Comparison of ENCODE assay signal across 24 cellular contexts in genomic region chr15:99711685-99712084, GRCh38. TPM values are rescaled to one million over a fixed set of nuclear protein-coding genes. Genes with fewer than 3 reads are reported as not detected.
DNase-seq lines count a peak whose midpoint lies in the region; ATAC-seq and TF ChIP-seq lines count a peak whose summit lies in the region.
"Had no signal": no experiment of that assay in that cellular context is flagged by ENCODE, and none has a peak within 500 bp of the region (broad histone marks: within the 10 kb centered on the region; RNA-seq: fewer than 3 reads in every experiment).

No MANE protein-coding gene starts in this region.

- H3K4me3 ChIP-seq in rectal smooth muscle tissue (ENCODE audit: low read length), result no peak overlapping the region
- H3K4me3 ChIP-seq in SJCRH30, result no peak overlapping the region
- no peak overlapping the region for H3K4me3 ChIP-seq in A673 (ENCODE audit: low read depth, low read length, poor library complexity, severe bottlenecking)
- H3K4me3 ChIP-seq: GM23248, SJSA1, skin epidermis, thyroid gland had no signal

- ATAC-seq in Right ventricle myocardium inferior (peak; percentile 63), left cardiac atrium (peak; percentile 17 to 48)
- ATAC-seq in activated CD8-positive, alpha-beta T cell treated with anti-CD3 and anti-CD28 coated beads, Interleukin-2, amount 10 ng/mL, durations not matched to agents 7 days and 5 days, result no peak
- ATAC-seq: left colon; stimulated activated memory B cell treated with anti-CD40 and anti-IgM and Interleukin-4, amounts not matched to agents 10 μg/mL and 1 μg/mL and 100 μg/mL, for 72 hours had no signal

- CTCF ChIA-PET in A673 (lab: Charles Lee), result no interaction called here
- CTCF ChIA-PET in activated CD8-positive, alpha-beta T cell treated with anti-CD3 and anti-CD28 coated beads, Interleukin-2, amount 10 ng/mL, durations not matched to agents 7 days and 5 days (lab: Charles Lee), result interaction anchor here (2.3 kb wide), 1 partner anchor 15 kb away, joined by 4 read pairs; no protein-coding TSS in a partner anchor

- H3K9me3 Mint-ChIP-seq in activated CD8-positive, alpha-beta T cell treated with anti-CD3 and anti-CD28 coated beads, Interleukin-2, amount 10 ng/mL, durations not matched to agents 7 days and 5 days (ENCODE audit: insufficient read depth), result no peaks in the 10 kb centered on the region
- H3K9me3 Mint-ChIP-seq: activated T-helper 2 cell treated with anti-CD3 and anti-CD28 coated beads, Interferon-gamma antibody, Interleukin-2, Interleukin-4, amounts not matched to agents 10 μg/mL and 5 μg/mL and 100 μg/mL, durations not matched to agents 14 hours and 24 hours and 36 hours; nephron; stimulated activated memory B cell treated with anti-CD40 and anti-IgM and Interleukin-4, amounts not matched to agents 10 μg/mL and 1 μg/mL and 100 μg/mL, for 72 hours; T-helper 1 cell treated with Interleukin-12 subunit alpha and Interleukin-12 subunit beta and Interleukin-4 antibody, amounts not matched to agents 30 μg/mL and 1 μg/mL, for 36 hours had no signal

- no peak for TF ChIP-seq CTCF in A673 (conservative IDR thresholded peaks at IDR 0.05; ENCODE audit: low read depth, low read length)

- BruUV-seq in A673 (replicated peaks; lab: Mats Ljungman, UMichigan), result no TSS peak

- peak overlapping the region; percentile 32 for H3K9ac ChIP-seq in rectal smooth muscle tissue (ENCODE audit: low read length)
- H3K9ac ChIP-seq: GM23248 had no signal

- H3K4me1 ChIP-seq in rectal smooth muscle tissue (ENCODE audit: control insufficient read depth, insufficient read depth, low read length) (peaks cover 19% of the 10 kb centered on the region), SJCRH30 (peaks cover 10% of the 10 kb centered on the region), A673 (ENCODE audit: insufficient read depth, low read length, poor library complexity, severe bottlenecking) (peaks cover 20% of the 10 kb centered on the region)
- H3K4me1 ChIP-seq: BE2C had no signal

- H3K9me3 ChIP-seq in SJCRH30 (replicated peaks) (no peaks in the 10 kb centered on the region), A673 (ENCODE audit: low read depth, low read length, poor library complexity, severe bottlenecking) (no peaks in the 10 kb centered on the region)
- H3K9me3 ChIP-seq: BE2C, SJSA1, thyroid gland had no signal

- intact Hi-C loops in Right ventricle myocardium inferior (cut with DNase I), result no loop called here
- intact Hi-C loops in cardiac septum (cut with DNase I), result no loop called here
- intact Hi-C loops in left cardiac atrium (cut with DNase I), result no loop called here
- intact Hi-C loops in A673 (cut with micrococcal nuclease; ENCODE audit: unreplicated experiment), result no loop called here

- peaks cover 36% of the 10 kb centered on the region for H3K4me1 Mint-ChIP-seq in activated CD8-positive, alpha-beta T cell treated with anti-CD3 and anti-CD28 coated beads, Interleukin-2, amount 10 ng/mL, durations not matched to agents 7 days and 5 days (ENCODE audit: low read depth)

- H3K27me3 Mint-ChIP-seq in activated CD8-positive, alpha-beta T cell treated with anti-CD3 and anti-CD28 coated beads, Interleukin-2, amount 10 ng/mL, durations not matched to agents 7 days and 5 days (ENCODE audit: low read depth), result no peaks in the 10 kb centered on the region
- H3K27me3 Mint-ChIP-seq: stimulated activated memory B cell treated with anti-CD40 and anti-IgM and Interleukin-4, amounts not matched to agents 10 μg/mL and 1 μg/mL and 100 μg/mL, for 72 hours had no signal

- H3K27me3 ChIP-seq in rectal smooth muscle tissue (ENCODE audit: control insufficient read depth, insufficient read depth, low read length), result no peaks in the 10 kb centered on the region
- no peaks in the 10 kb centered on the region for H3K27me3 ChIP-seq in SJCRH30
- no peaks in the 10 kb centered on the region for H3K27me3 ChIP-seq in A673 (replicated peaks; ENCODE audit: insufficient read depth, low read depth, low read length, poor library complexity)
- H3K27me3 ChIP-seq: BE2C, SJSA1, thyroid gland had no signal

- no peak overlapping the region for H3K27ac Mint-ChIP-seq in activated CD8-positive, alpha-beta T cell treated with anti-CD3 and anti-CD28 coated beads, Interleukin-2, amount 10 ng/mL, durations not matched to agents 7 days and 5 days
- H3K27ac Mint-ChIP-seq: activated T-helper 2 cell treated with anti-CD3 and anti-CD28 coated beads, Interferon-gamma antibody, Interleukin-2, Interleukin-4, amounts not matched to agents 10 μg/mL and 5 μg/mL and 100 μg/mL, durations not matched to agents 14 hours and 24 hours and 36 hours; nephron; T-helper 1 cell treated with Interleukin-12 subunit alpha and Interleukin-12 subunit beta and Interleukin-4 antibody, amounts not matched to agents 30 μg/mL and 1 μg/mL, for 36 hours had no signal

- peaks cover 35% of the 10 kb centered on the region for H3K36me3 Mint-ChIP-seq in activated CD8-positive, alpha-beta T cell treated with anti-CD3 and anti-CD28 coated beads, Interleukin-2, amount 10 ng/mL, durations not matched to agents 7 days and 5 days (ENCODE audit: low read depth)

- DNase-seq in Right ventricle myocardium inferior (ENCODE audit: missing footprints) (no peak), cardiac septum (ENCODE audit: low spot score) (no peak), left cardiac atrium (no peak), SJCRH30 (no peak), NOMO-1 treated with DMSO at 0.1 percent for 48 hours (lab: John Stamatoyannopoulos, UW; ENCODE audit: unreplicated experiment) (no peak), A673 (ENCODE audit: low spot score) (no peak)
- DNase-seq in activated CD8-positive, alpha-beta T cell treated with anti-CD3 and anti-CD28 coated beads, Interleukin-2, amount 10 ng/mL, durations not matched to agents 7 days and 5 days, result no peak
- DNase-seq: BE2C; cortex of kidney; GM23248; left colon; midbrain; NCI-H1092 treated with DMSO at 0.1 percent for 48 hours; NCI-H2029; NCI-H226; stimulated activated CD4-positive, alpha-beta T cell treated with anti-CD3 and anti-CD28 coated beads, Interleukin-2, amount 100 ng/mL, for 24 hours; thyroid gland had no signal

- H3K36me3 ChIP-seq in rectal smooth muscle tissue (ENCODE audit: control insufficient read depth, insufficient read depth, low read length) (peaks cover 28% of the 10 kb centered on the region), SJCRH30 (peaks cover 32% of the 10 kb centered on the region), A673 (ENCODE audit: insufficient read depth, low read length, poor library complexity, severe bottlenecking) (peaks cover 3% of the 10 kb centered on the region)

- H3K4me3 Mint-ChIP-seq in activated CD8-positive, alpha-beta T cell treated with anti-CD3 and anti-CD28 coated beads, Interleukin-2, amount 10 ng/mL, durations not matched to agents 7 days and 5 days, result no peak overlapping the region
- H3K4me3 Mint-ChIP-seq: nephron; stimulated activated memory B cell treated with anti-CD40 and anti-IgM and Interleukin-4, amounts not matched to agents 10 μg/mL and 1 μg/mL and 100 μg/mL, for 72 hours; T-helper 1 cell treated with Interleukin-12 subunit alpha and Interleukin-12 subunit beta and Interleukin-4 antibody, amounts not matched to agents 30 μg/mL and 1 μg/mL, for 36 hours had no signal

- POLR2A ChIA-PET in A673 (lab: Charles Lee; ENCODE audit: low non-redundant PET), result no interaction called here
- POLR2A ChIA-PET in activated CD8-positive, alpha-beta T cell treated with anti-CD3 and anti-CD28 coated beads, Interleukin-2, amount 10 ng/mL, durations not matched to agents 7 days and 5 days (lab: Charles Lee), result interaction anchor here (1.3 kb wide), 1 partner anchor 22 kb away, joined by 3 read pairs; the partner anchor contains the start of gene LYSMD4

- H3K27ac ChIP-seq in rectal smooth muscle tissue (ENCODE audit: low read depth, low read length), result peak overlapping the region; percentile 30
- H3K27ac ChIP-seq in SJCRH30, result no peak overlapping the region
- no peak overlapping the region for H3K27ac ChIP-seq in A673 (ENCODE audit: low read depth, low read length, poor library complexity, severe bottlenecking)
- H3K27ac ChIP-seq: GM23248, SJSA1, thyroid gland had no signal

RNA-seq across cellular contexts. Expression of gene LYSMD4, which starts 21.6 kb away (rescaled TPM):
- total RNA-seq in Right ventricle myocardium inferior, result 9.3 TPM
- total RNA-seq in cardiac septum, result 12.7 TPM
- 10 to 100 TPM in 1 of 2 donors, 1 to 10 TPM in 1; 7.8 to 11.5 TPM for total RNA-seq in left cardiac atrium
- total RNA-seq in SJCRH30 (2014; rRNA removed; shearing (Covaris generic)), result 7.5 and 7.7 TPM in 2 replicates
- 5.3 and 5.8 TPM in 2 replicates for total RNA-seq in A673 (2021)
- total RNA-seq in activated CD8-positive, alpha-beta T cell treated with anti-CD3 and anti-CD28 coated beads, Interleukin-2, amount 10 ng/mL, durations not matched to agents 7 days and 5 days, result 10 to 100 TPM in 1 of 2 experiments, 1 to 10 TPM in 1; 8.9 to 13.0 TPM
